2 cellular contexts compared by ENCODE assay signal in the genomic region with DNA sequence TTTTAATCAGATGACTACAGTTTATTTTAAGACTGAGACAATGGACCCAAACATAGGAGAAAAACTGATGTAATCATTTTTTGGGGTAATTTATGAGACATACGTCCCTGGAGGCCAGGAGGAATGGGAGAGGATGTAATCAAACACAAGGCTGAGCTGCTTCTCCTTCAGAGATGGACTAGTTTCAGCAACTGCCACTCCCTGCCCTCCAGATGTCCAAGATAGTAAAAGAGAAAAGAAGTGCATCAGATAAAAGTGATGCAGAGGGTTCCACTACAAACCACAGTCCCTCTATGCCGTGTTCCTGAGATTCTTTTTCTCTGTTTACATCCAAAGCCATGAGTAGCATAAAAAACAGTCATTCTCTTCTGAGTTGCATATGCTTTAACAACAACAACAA.
TF ChIP-seq lines count a peak whose summit lies in the region.

No MANE protein-coding gene starts in this region.

TF ChIP-seq in IMR-90, 13 proteins besides CTCF, POLR2A, EP300 and RAD21:
- TF ChIP-seq RCOR1 (IDR thresholded peaks at IDR 0.05; ENCODE audit: insufficient replicate concordance, low read length) (no peak), RFX5 (IDR thresholded peaks at IDR 0.05; ENCODE audit: low read depth, low read length) (no peak), MAZ (IDR thresholded peaks at IDR 0.05; ENCODE audit: borderline replicate concordance, low read depth, low read length) (no peak), SMC3 (IDR thresholded peaks at IDR 0.05; ENCODE audit: low read depth, low read length) (no peak), MXI1 (IDR thresholded peaks at IDR 0.05; ENCODE audit: borderline replicate concordance, low read depth, low read length) (no peak), CEBPB (IDR thresholded peaks at IDR 0.05; ENCODE audit: low read depth, low read length) (no peak), MAFK (IDR thresholded peaks at IDR 0.05; ENCODE audit: low read depth, low read length) (no peak), BHLHE40 (IDR thresholded peaks at IDR 0.05; ENCODE audit: low read depth, low read length) (no peak), CHD1 (IDR thresholded peaks at IDR 0.05; ENCODE audit: low read depth, low read length) (no peak), NFE2L2 (IDR thresholded peaks at IDR 0.05; ENCODE audit: low read depth, low read length) (no peak)
- TF ChIP-seq, protein P1, sequence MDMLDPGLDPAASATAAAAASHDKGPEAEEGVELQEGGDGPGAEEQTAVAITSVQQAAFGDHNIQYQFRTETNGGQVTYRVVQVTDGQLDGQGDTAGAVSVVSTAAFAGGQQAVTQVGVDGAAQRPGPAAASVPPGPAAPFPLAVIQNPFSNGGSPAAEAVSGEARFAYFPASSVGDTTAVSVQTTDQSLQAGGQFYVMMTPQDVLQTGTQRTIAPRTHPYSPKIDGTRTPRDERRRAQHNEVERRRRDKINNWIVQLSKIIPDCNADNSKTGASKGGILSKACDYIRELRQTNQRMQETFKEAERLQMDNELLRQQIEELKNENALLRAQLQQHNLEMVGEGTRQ (IDR thresholded peaks at IDR 0.05; ENCODE audit: low read depth, low read length) = no peak
- TF ChIP-seq, protein P2, sequence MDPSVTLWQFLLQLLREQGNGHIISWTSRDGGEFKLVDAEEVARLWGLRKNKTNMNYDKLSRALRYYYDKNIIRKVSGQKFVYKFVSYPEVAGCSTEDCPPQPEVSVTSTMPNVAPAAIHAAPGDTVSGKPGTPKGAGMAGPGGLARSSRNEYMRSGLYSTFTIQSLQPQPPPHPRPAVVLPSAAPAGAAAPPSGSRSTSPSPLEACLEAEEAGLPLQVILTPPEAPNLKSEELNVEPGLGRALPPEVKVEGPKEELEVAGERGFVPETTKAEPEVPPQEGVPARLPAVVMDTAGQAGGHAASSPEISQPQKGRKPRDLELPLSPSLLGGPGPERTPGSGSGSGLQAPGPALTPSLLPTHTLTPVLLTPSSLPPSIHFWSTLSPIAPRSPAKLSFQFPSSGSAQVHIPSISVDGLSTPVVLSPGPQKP (IDR thresholded peaks at IDR 0.05; ENCODE audit: borderline replicate concordance, low read depth, low read length) = no peak
TF ChIP-seq in IMR-90: peak in this region for 0.

TF ChIP-seq in GM12891, 5 proteins besides CTCF, POLR2A, EP300 and RAD21:
- TF ChIP-seq POLR2AphosphoS5 (IDR thresholded peaks at IDR 0.05; ENCODE audit: low read depth, low read length) (no peak), POU2F2 (IDR thresholded peaks at IDR 0.05; ENCODE audit: low read depth, low read length) (no peak), PAX5 (IDR thresholded peaks at IDR 0.05; ENCODE audit: insufficient read depth, low read length, severe bottlenecking) (no peak), TAF1 (IDR thresholded peaks at IDR 0.05; ENCODE audit: low read depth, low read length) (no peak), SPI1 (IDR thresholded peaks at IDR 0.05; ENCODE audit: low read depth, low read length) (no peak)
